25 cellular contexts compared by ENCODE assay signal in the genomic region with DNA sequence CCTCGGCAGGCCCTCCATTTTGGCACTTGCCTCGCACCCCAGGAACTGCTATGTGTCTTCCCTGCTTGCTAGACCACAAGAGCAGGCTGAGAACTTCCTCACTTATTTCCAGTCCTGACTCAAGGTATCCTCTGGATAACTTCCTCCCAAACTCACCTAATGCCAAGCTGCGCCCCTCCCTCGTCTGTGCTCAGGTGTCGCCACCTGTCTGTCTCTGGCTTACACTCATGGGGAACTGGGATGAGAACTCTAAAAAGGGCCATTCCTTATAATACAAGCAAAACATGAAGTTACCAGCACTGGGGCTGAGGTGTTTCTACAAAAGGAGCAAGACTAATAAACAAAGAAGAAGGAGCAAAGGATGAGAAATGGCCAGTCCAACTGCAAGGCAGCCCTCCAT.
DNase-seq lines count a peak whose midpoint lies in the region; ATAC-seq, FAIRE-seq and TF ChIP-seq lines count a peak whose summit lies in the region.
"Had no signal": no experiment of that assay in that cellular context is flagged by ENCODE, and none has a peak within 500 bp of the region (broad histone marks: within the 10 kb centered on the region; RNA-seq: fewer than 3 reads in every experiment).

No MANE protein-coding gene starts in this region.

- TF ChIP-seq CTCF in GM23338 (conservative IDR thresholded peaks at IDR 0.05; ENCODE audit: low read depth in 2 of 2): peak; percentile 38 to 64
- TF ChIP-seq CTCF in HCT116 (IDR thresholded peaks at IDR 0.05 in 2 of 3, conservative IDR thresholded peaks at IDR 0.05 in 1 of 3; ENCODE audit: borderline replicate concordance in 1 of 3, insufficient read depth in 1 of 3, low read depth in 2 of 3, low read length in 2 of 3): no peak
- peak; percentile 22 to 40 (median 33); a peak in 3 of 4 replicates for TF ChIP-seq CTCF in H1 (IDR thresholded peaks at IDR 0.05; ENCODE audit: control extremely low read depth in 1 of 3, insufficient read depth in 1 of 3, low read depth in 1 of 3, low read length in 3 of 3)
- no peak for TF ChIP-seq CTCF in kidney (IDR thresholded peaks at IDR 0.05; ENCODE audit: borderline replicate concordance, extremely low read depth, insufficient read depth)
- TF ChIP-seq CTCF in right atrium auricular region (IDR thresholded peaks at IDR 0.05): no peak

- RAD21 ChIA-PET in HCT116 (lab: Charles Lee; ENCODE audit: low non-redundant PET in 1 of 2, low total read pairs in 2 of 2, uncharacterized antibody in 2 of 2, unreplicated experiment in 2 of 2): no interaction called here

- intact Hi-C loops in HCT116 (cut with micrococcal nuclease) (loop anchor here (10.0 kb wide), 1 partner anchor 56 kb away; no protein-coding TSS in a partner anchor), kidney (cut with DNase I) (no loop called here)

- no peaks in the 10 kb centered on the region for H4K20me1 ChIP-seq in GM23338 (replicated peaks; ENCODE audit: insufficient read depth)
- no peaks in the 10 kb centered on the region for H4K20me1 ChIP-seq in HCT116 (ENCODE audit: insufficient read depth)
- no peaks in the 10 kb centered on the region for H4K20me1 ChIP-seq in H1 (replicated peaks in 1 of 2; ENCODE audit: control insufficient read depth in 1 of 2, insufficient read depth in 2 of 2, low read length in 2 of 2)
- H4K20me1 ChIP-seq: BLaER1 treated with 17β-estradiol and CSF1 and Interleukin-3, amounts not matched to agents 10 nM and 100 nM had no signal

- H3K27me3 Mint-ChIP-seq in GM23338 (ENCODE audit: insufficient read depth, low read depth, poor library complexity): peaks cover 3% of the 10 kb centered on the region

- no peak overlapping the region for H3K9ac ChIP-seq in HCT116 (ENCODE audit: low read length)
- peak overlapping the region in 1 of 4 experiments; percentile 17; a peak in 1 of 7 replicates for H3K9ac ChIP-seq in H1 (replicated peaks in 1 of 4; ENCODE audit: extremely low read depth in 1 of 4, low read depth in 3 of 4, low read length in 3 of 4)
- no peak overlapping the region for H3K9ac ChIP-seq in kidney (ENCODE audit: low read length in 2 of 2)
- H3K9ac ChIP-seq: BLaER1 treated with 17β-estradiol and CSF1 and Interleukin-3, amounts not matched to agents 10 nM and 100 nM had no signal

- no peak overlapping the region for H2BK120ac ChIP-seq in H1 (replicated peaks; ENCODE audit: low read depth, low read length)

- H2BK5ac ChIP-seq in H1 (ENCODE audit: low read depth, low read length): no peak overlapping the region

- no peak overlapping the region for H4K5ac ChIP-seq in H1 (ENCODE audit: insufficient read length, low read depth, low read length)

- H2AK5ac ChIP-seq in H1 (ENCODE audit: low read depth, low read length): no peak overlapping the region; the same call in 1 of the 2 replicates

- H3K9me3 Mint-ChIP-seq in GM23338: no peaks in the 10 kb centered on the region

- no peak overlapping the region for H3K14ac ChIP-seq in H1 (ENCODE audit: insufficient read length)

- TF ChIP-seq EP300 in H1 (IDR thresholded peaks at IDR 0.05; ENCODE audit: borderline replicate concordance in 1 of 2, low read depth in 2 of 2, low read length in 2 of 2): no peak

- H3K27ac ChIP-seq in GM23338 (ENCODE audit: low read depth) (no peak overlapping the region), HCT116 (ENCODE audit: low read depth, low read length) (no peak overlapping the region), H1 (ENCODE audit: low read depth, low read length) (no peak overlapping the region), kidney (ENCODE audit: low read depth in 2 of 2, low read length in 2 of 2) (no peak overlapping the region), right atrium auricular region (no peak overlapping the region)
- H3K27ac ChIP-seq: 22Rv1; A549; BLaER1 treated with 17β-estradiol and CSF1 and Interleukin-3, amounts not matched to agents 10 nM and 100 nM; C4-2B had no signal

- no peak overlapping the region for H3K23ac ChIP-seq in H1 (ENCODE audit: insufficient read length)

- H2BK20ac ChIP-seq in H1 (ENCODE audit: low read length): 0 out of 2 replicates have a peak overlapping the region, but pooled peaks have one; percentile 35

- H3K27me3 ChIP-seq in GM23338 (ENCODE audit: insufficient read depth) (no peaks in the 10 kb centered on the region), HCT116 (ENCODE audit: insufficient read depth, low read length) (peaks cover 34% of the 10 kb centered on the region), H1 (replicated peaks in 1 of 4; ENCODE audit: control insufficient read depth in 3 of 4, extremely low read depth in 1 of 4, insufficient read depth in 3 of 4, low read length in 3 of 4) (no peaks in the 10 kb centered on the region), right atrium auricular region (no peaks in the 10 kb centered on the region)
- H3K27me3 ChIP-seq: BLaER1 treated with 17β-estradiol and CSF1 and Interleukin-3, amounts not matched to agents 10 nM and 100 nM had no signal

- H3K23me2 ChIP-seq in H1 (ENCODE audit: low read depth, low read length): no peaks in the 10 kb centered on the region

- H3F3A ChIP-seq in GM23338 (replicated peaks; ENCODE audit: low read depth): 0 out of 2 replicates have a peak, but pooled peaks cover 3% of the 10 kb centered on the region

- 0 out of 2 replicates have a peak, but pooled peaks cover 5% of the 10 kb centered on the region for H3K9me2 ChIP-seq in GM23338 (ENCODE audit: insufficient read depth)
- H3K9me2 ChIP-seq in HCT116 (ENCODE audit: insufficient read depth): no peaks in the 10 kb centered on the region

- peak overlapping the region; percentile 67; the same call in 1 of the 2 replicates for H2BK15ac ChIP-seq in H1 (ENCODE audit: low read length)

- peak overlapping the region; percentile 15; the same call in 1 of the 2 replicates for H2AFZ ChIP-seq in GM23338
- H2AFZ ChIP-seq in HCT116 (ENCODE audit: low read depth, low read length, poor library complexity, severe bottlenecking): no peak overlapping the region
- H2AFZ ChIP-seq in H1 (ENCODE audit: low read length): no peak overlapping the region

- BruUV-seq in HCT116 (replicated peaks; lab: Mats Ljungman, UMichigan): no TSS peak

- ATAC-seq in GM23338 (peak; percentile 61), HCT116 (no peak)
- ATAC-seq: A549; CD8-positive, alpha-beta T cell; GM12878 had no signal

- FAIRE-seq in H1 (lab: Jason Lieb, UNC) (no peak), kidney (lab: Jason Lieb, UNC) (no peak)
- FAIRE-seq: A549, D721Med, GM12878, GM12892, GM18507 had no signal

- CTCF ChIA-PET in HCT116 (lab: Charles Lee): no interaction called here
- CTCF ChIA-PET in H1 (lab: Charles Lee; ENCODE audit: partially characterized antibody): interaction anchor here (0.7 to 2.2 kb wide), 13 partner anchors 10 to 171 kb away, joined by 3 to 10 read pairs (median 3); no protein-coding TSS in a partner anchor

- H3K4ac ChIP-seq in H1 (replicated peaks; ENCODE audit: insufficient read length, low read depth, low read length): no peak overlapping the region

- peak; percentile 17; the same call in 1 of the 2 replicates for TF ChIP-seq RAD21 in HCT116 (IDR thresholded peaks at IDR 0.05; ENCODE audit: low read depth)
- peak; percentile 24 to 42; a peak in 3 of 4 replicates for TF ChIP-seq RAD21 in H1 (IDR thresholded peaks at IDR 0.05 in 1 of 2, conservative IDR thresholded peaks at IDR 0.05 in 1 of 2; ENCODE audit: low read depth in 2 of 2, low read length in 2 of 2)

- no peaks in the 10 kb centered on the region for H3K36me3 Mint-ChIP-seq in GM23338 (ENCODE audit: low read depth)
- H3K36me3 Mint-ChIP-seq: CD8-positive, alpha-beta T cell had no signal

- H2BK12ac ChIP-seq in H1 (ENCODE audit: low read depth, low read length): peak overlapping the region; percentile 45; the same call in 1 of the 2 replicates

- no peak overlapping the region for H3K4me3 Mint-ChIP-seq in GM23338
- H3K4me3 Mint-ChIP-seq: B cell; CD4-positive, alpha-beta T cell; CD8-positive, alpha-beta T cell had no signal

- H3K18ac ChIP-seq in H1 (ENCODE audit: extremely low read depth, low read length): no peak overlapping the region; the same call in 1 of the 2 replicates

- peak overlapping the region; percentile 18 for H4K91ac ChIP-seq in H1 (replicated peaks; ENCODE audit: insufficient read length, low read length)

- no peak overlapping the region for H3K27ac Mint-ChIP-seq in GM23338
- H3K27ac Mint-ChIP-seq: B cell; CD4-positive, alpha-beta T cell; CD8-positive, alpha-beta T cell had no signal

- H3K4me1 Mint-ChIP-seq in GM23338: peaks cover 20% of the 10 kb centered on the region

- WGBS in H1 (ENCODE audit: extremely low coverage in 1 of 2, insufficient coverage in 1 of 2, insufficient read length in 1 of 2, insufficient replicate concordance in 2 of 2, low coverage in 1 of 2, low lambda C conversion rate in 2 of 2, missing lambda C conversion rate in 1 of 2), 2 experiments: 84% methylated on average over 5 of the region's 5 CpGs; no CpG with 5 or more reads in 1 of the 2 experiments

- H3K4me2 ChIP-seq in GM23338 (no peak overlapping the region), HCT116 (ENCODE audit: low read length) (no peak overlapping the region), H1 (ENCODE audit: insufficient read depth in 1 of 2, low read depth in 2 of 2, low read length in 2 of 2) (no peak overlapping the region)
- H3K4me2 ChIP-seq: A549; BLaER1 treated with 17β-estradiol and CSF1 and Interleukin-3, amounts not matched to agents 10 nM and 100 nM had no signal

- H4K8ac ChIP-seq in H1 (ENCODE audit: extremely low read depth, insufficient read depth, low read length): no peak overlapping the region

- peaks cover 16% of the 10 kb centered on the region for H3K4me1 ChIP-seq in GM23338 (ENCODE audit: insufficient read depth)
- H3K4me1 ChIP-seq in HCT116 (ENCODE audit: control insufficient read depth in 1 of 2, insufficient read depth in 2 of 2, low read length in 2 of 2): no peaks in the 10 kb centered on the region
- H3K4me1 ChIP-seq in H1 (replicated peaks in 1 of 4; ENCODE audit: control insufficient read depth in 3 of 4, insufficient read depth in 4 of 4, low read length in 3 of 4): peaks cover 0 to 9% (median 0%) of the 10 kb centered on the region in 4 experiments; a peak in 1 of 7 replicates
- no peaks in the 10 kb centered on the region for H3K4me1 ChIP-seq in kidney (ENCODE audit: control insufficient read depth in 1 of 2, insufficient read depth in 1 of 2, low read depth in 1 of 2, low read length in 2 of 2)
- no peaks in the 10 kb centered on the region for H3K4me1 ChIP-seq in right atrium auricular region
- H3K4me1 ChIP-seq: A549, Caco-2 had no signal

- POLR2A ChIA-PET in HCT116 (lab: Charles Lee) (no interaction called here), H1 (lab: Charles Lee; ENCODE audit: partially characterized antibody) (interaction anchor here (0.7 to 2.6 kb wide), 2 partner anchors 32 to 61 kb away, joined by 3 to 7 read pairs; no protein-coding TSS in a partner anchor)

- DNase-seq in GM23338 (ENCODE audit: low spot score): peak; percentile 48
- no peak for DNase-seq in HCT116 (ENCODE audit: low read depth, low spot score)
- DNase-seq in H1 (ENCODE audit: low read depth in 1 of 2, low spot score in 2 of 2): no peak
- peak; percentile 16 for DNase-seq in iPS-NIHi7 (ENCODE audit: extremely low spot score)
- DNase-seq in kidney: no peak
- DNase-seq in right atrium auricular region (ENCODE audit: low spot score): no peak
- no peak for DNase-seq in foreskin melanocyte
- DNase-seq: AML-193; Caco-2; Calu3; CD4-positive, alpha-beta T cell; CD8-positive, alpha-beta T cell; DMS79; DND-41; EL; GDM1 had no signal

- H3K36me3 ChIP-seq in GM23338 (ENCODE audit: insufficient read depth): no peaks in the 10 kb centered on the region
- H3K36me3 ChIP-seq in HCT116 (ENCODE audit: control insufficient read depth in 1 of 2, insufficient read depth in 2 of 2, low read length in 2 of 2): no peaks in the 10 kb centered on the region
- no peaks in the 10 kb centered on the region for H3K36me3 ChIP-seq in H1 (ENCODE audit: control insufficient read depth in 2 of 4, insufficient read depth in 4 of 4, low read length in 3 of 4)
- no peaks in the 10 kb centered on the region for H3K36me3 ChIP-seq in kidney (ENCODE audit: control insufficient read depth in 1 of 2, insufficient read depth in 2 of 2, low read length in 2 of 2)
- H3K36me3 ChIP-seq in right atrium auricular region: no peaks in the 10 kb centered on the region
- H3K36me3 ChIP-seq: BLaER1 treated with 17β-estradiol and CSF1 and Interleukin-3, amounts not matched to agents 10 nM and 100 nM had no signal

- no peak for TF ChIP-seq POLR2A in HCT116 (IDR thresholded peaks at IDR 0.05; ENCODE audit: borderline replicate concordance, extremely low read depth, insufficient read depth, insufficient read length)
- no peak for TF ChIP-seq POLR2A in H1 (IDR thresholded peaks at IDR 0.05; ENCODE audit: control extremely low read depth in 1 of 2, low read depth in 2 of 2, low read length in 2 of 2)

- H3K56ac ChIP-seq in H1 (replicated peaks; ENCODE audit: insufficient read length, low read depth, low read length): no peak overlapping the region

- no peaks in the 10 kb centered on the region for H3K79me2 ChIP-seq in GM23338 (replicated peaks; ENCODE audit: insufficient read depth)
- H3K79me2 ChIP-seq in HCT116 (ENCODE audit: insufficient read depth, low read length): no peaks in the 10 kb centered on the region
- H3K79me2 ChIP-seq in H1 (ENCODE audit: control insufficient read depth in 1 of 2, insufficient read depth in 2 of 2, low read length in 2 of 2): no peaks in the 10 kb centered on the region

- no peaks in the 10 kb centered on the region for H3K9me3 ChIP-seq in HCT116 (ENCODE audit: control insufficient read depth in 1 of 2, insufficient read depth in 1 of 2, low read depth in 1 of 2, low read length in 2 of 2)
- no peaks in the 10 kb centered on the region for H3K9me3 ChIP-seq in H1 (ENCODE audit: insufficient read depth in 2 of 2, low read depth in 1 of 2, low read length in 1 of 2)
- H3K9me3 ChIP-seq in kidney (ENCODE audit: control insufficient read depth in 1 of 2, low read length in 2 of 2): no peaks in the 10 kb centered on the region
- no peaks in the 10 kb centered on the region for H3K9me3 ChIP-seq in right atrium auricular region
- H3K9me3 ChIP-seq: A549, Caco-2 had no signal

- no peak overlapping the region for H3K4me3 ChIP-seq in GM23338
- H3K4me3 ChIP-seq in HCT116 (replicated peaks in 1 of 2; ENCODE audit: low read depth in 1 of 2, low read length in 2 of 2): no peak overlapping the region
- no peak overlapping the region for H3K4me3 ChIP-seq in H1 (ENCODE audit: extremely low read depth in 1 of 4, insufficient read depth in 2 of 4, low read depth in 3 of 4, low read length in 4 of 4)
- H3K4me3 ChIP-seq in kidney (ENCODE audit: low read length in 2 of 2): no peak overlapping the region
- no peak overlapping the region for H3K4me3 ChIP-seq in right atrium auricular region
- H3K4me3 ChIP-seq: A549; BLaER1 treated with 17β-estradiol and CSF1 and Interleukin-3, amounts not matched to agents 10 nM and 100 nM; GM12878 had no signal

- no peaks in the 10 kb centered on the region for H3K79me1 ChIP-seq in H1 (ENCODE audit: low read depth, low read length)

Comparison
In these comparisons a context has a peak if more than half of its experiments do, and no peak if none do; other contexts are left out.
1. DNase-seq: peak in GM23338 (single experiment) and iPS-NIHi7 (single experiment); none in HCT116 (single experiment), H1 (0 of 2), kidney (single experiment), right atrium auricular region (single experiment) and foreskin melanocyte (single experiment).
2. CTCF ChIP-seq: peak in GM23338 (2 of 2) and H1 (3 of 3); none in HCT116 (0 of 3), kidney (single experiment) and right atrium auricular region (0 of 2).